17 cellular contexts compared by ENCODE assay signal in the genomic region with DNA sequence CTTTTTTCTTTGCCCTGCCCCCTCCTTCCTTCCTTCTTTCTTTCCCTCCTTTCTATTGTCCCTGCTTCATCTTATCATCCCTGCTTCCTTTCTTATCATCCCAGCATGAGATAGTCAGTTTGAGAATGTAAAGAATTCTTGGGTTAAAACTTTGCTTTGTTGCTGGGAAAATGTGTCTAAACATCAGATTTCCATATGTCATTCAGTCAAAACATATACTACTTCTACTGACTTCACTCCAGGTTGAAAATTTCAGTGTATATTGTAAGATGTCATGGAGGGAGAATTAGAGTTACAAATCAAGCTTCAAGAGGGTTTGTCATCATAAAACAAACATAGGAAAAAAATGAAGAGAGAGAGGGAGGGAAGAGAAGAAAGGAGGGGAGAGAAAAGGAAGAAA.
DNase-seq lines count a peak whose midpoint lies in the region; ATAC-seq and TF ChIP-seq lines count a peak whose summit lies in the region.
"Had no signal": no experiment of that assay in that cellular context is flagged by ENCODE, and none has a peak within 500 bp of the region (broad histone marks: within the 10 kb centered on the region; RNA-seq: fewer than 3 reads in every experiment).

No MANE protein-coding gene starts in this region.

- H3K36me3 Mint-ChIP-seq in GM23338 (ENCODE audit: low read depth) (peaks cover 52% of the 10 kb centered on the region), endodermal cell (ENCODE audit: low read depth) (peaks cover 54% of the 10 kb centered on the region), mesothelial cell of epicardium (peaks cover 65% of the 10 kb centered on the region), chondrocyte (ENCODE audit: low read depth) (peaks cover 30% of the 10 kb centered on the region)

- H3K27ac Mint-ChIP-seq in GM23338 (no peak overlapping the region), endodermal cell (peak overlapping the region; percentile 69), mesothelial cell of epicardium (peak overlapping the region; percentile 47), chondrocyte (ENCODE audit: unreplicated experiment) (no peak overlapping the region)
- H3K27ac Mint-ChIP-seq: B cell; CD8-positive, alpha-beta T cell had no signal

- H3K79me2 ChIP-seq in GM23338 (replicated peaks; ENCODE audit: insufficient read depth) = no peaks in the 10 kb centered on the region

- H3K4me3 Mint-ChIP-seq in GM23338 (no peak overlapping the region), endodermal cell (no peak overlapping the region), mesothelial cell of epicardium (no peak overlapping the region), chondrocyte (ENCODE audit: unreplicated experiment) (no peak overlapping the region)
- H3K4me3 Mint-ChIP-seq: B cell; CD8-positive, alpha-beta T cell had no signal

- no peak overlapping the region for H3K4me3 ChIP-seq in GM23338
- H3K4me3 ChIP-seq in endodermal cell (ENCODE audit: low read length) = peak overlapping the region; percentile 67
- H3K4me3 ChIP-seq: BLaER1 treated with 17β-estradiol and CSF1 and Interleukin-3, amounts not matched to agents 10 nM and 100 nM; GM12878; HAP-1 had no signal

- H3K9me2 ChIP-seq in GM23338 (ENCODE audit: insufficient read depth) = peaks cover 5% of the 10 kb centered on the region; the same call in 1 of the 2 replicates

- no peak overlapping the region for H3K9ac ChIP-seq in endodermal cell (ENCODE audit: extremely low read depth, low read length, poor library complexity, severe bottlenecking)
- H3K9ac ChIP-seq: BLaER1 treated with 17β-estradiol and CSF1 and Interleukin-3, amounts not matched to agents 10 nM and 100 nM had no signal

- peaks cover 17% of the 10 kb centered on the region for H3K4me1 Mint-ChIP-seq in GM23338
- H3K4me1 Mint-ChIP-seq in endodermal cell = peaks cover 10% of the 10 kb centered on the region
- peaks cover 13% of the 10 kb centered on the region for H3K4me1 Mint-ChIP-seq in mesothelial cell of epicardium
- no peaks in the 10 kb centered on the region for H3K4me1 Mint-ChIP-seq in chondrocyte (ENCODE audit: low read depth)

- H3K27ac ChIP-seq in GM23338 (ENCODE audit: low read depth) (no peak overlapping the region), endodermal cell (ENCODE audit: low read depth, low read length) (no peak overlapping the region)
- H3K27ac ChIP-seq: BLaER1 treated with 17β-estradiol and CSF1 and Interleukin-3, amounts not matched to agents 10 nM and 100 nM had no signal

- H3K36me3 ChIP-seq in GM23338 (ENCODE audit: insufficient read depth) = no peaks in the 10 kb centered on the region
- peaks cover 7% of the 10 kb centered on the region for H3K36me3 ChIP-seq in endodermal cell (ENCODE audit: control insufficient read depth, insufficient read depth, low read length)
- H3K36me3 ChIP-seq: HAP-1 had no signal

- H3K27me3 ChIP-seq in GM23338 (ENCODE audit: insufficient read depth) = no peaks in the 10 kb centered on the region
- no peaks in the 10 kb centered on the region for H3K27me3 ChIP-seq in endodermal cell (ENCODE audit: control insufficient read depth, insufficient read depth, low read length, poor library complexity, severe bottlenecking)
- H3K27me3 ChIP-seq: BLaER1 treated with 17β-estradiol and CSF1 and Interleukin-3, amounts not matched to agents 10 nM and 100 nM had no signal

- no peaks in the 10 kb centered on the region for H3F3A ChIP-seq in GM23338 (replicated peaks; ENCODE audit: low read depth)

- no peak overlapping the region for H2AFZ ChIP-seq in GM23338

- no peaks in the 10 kb centered on the region for H3K27me3 Mint-ChIP-seq in GM23338 (ENCODE audit: insufficient read depth, low read depth, poor library complexity)
- no peaks in the 10 kb centered on the region for H3K27me3 Mint-ChIP-seq in endodermal cell (ENCODE audit: insufficient read depth)
- no peaks in the 10 kb centered on the region for H3K27me3 Mint-ChIP-seq in mesothelial cell of epicardium (ENCODE audit: low read depth)
- no peaks in the 10 kb centered on the region for H3K27me3 Mint-ChIP-seq in chondrocyte (ENCODE audit: low read depth)
- H3K27me3 Mint-ChIP-seq: B cell had no signal

- peaks cover 22% of the 10 kb centered on the region for H3K9me3 Mint-ChIP-seq in GM23338
- peaks cover 52% of the 10 kb centered on the region for H3K9me3 Mint-ChIP-seq in endodermal cell
- peaks cover 44% of the 10 kb centered on the region for H3K9me3 Mint-ChIP-seq in mesothelial cell of epicardium
- peaks cover 36% of the 10 kb centered on the region for H3K9me3 Mint-ChIP-seq in chondrocyte (ENCODE audit: low read depth)

- peak overlapping the region; percentile 10; the same call in 1 of the 2 replicates for H3K4me2 ChIP-seq in GM23338
- H3K4me2 ChIP-seq: BLaER1 treated with 17β-estradiol and CSF1 and Interleukin-3, amounts not matched to agents 10 nM and 100 nM had no signal

- H3K9me3 ChIP-seq in endodermal cell (ENCODE audit: control insufficient read depth, low read length) = peaks cover 49% of the 10 kb centered on the region
- H3K9me3 ChIP-seq: HAP-1 had no signal

- no peaks in the 10 kb centered on the region for H4K20me1 ChIP-seq in GM23338 (replicated peaks; ENCODE audit: insufficient read depth)
- H4K20me1 ChIP-seq: BLaER1 treated with 17β-estradiol and CSF1 and Interleukin-3, amounts not matched to agents 10 nM and 100 nM had no signal

- TF ChIP-seq CTCF in GM23338 (conservative IDR thresholded peaks at IDR 0.05; ENCODE audit: low read depth in 2 of 2) (no peak), endodermal cell (conservative IDR thresholded peaks at IDR 0.05) (no peak), mesothelial cell of epicardium (IDR thresholded peaks at IDR 0.05; ENCODE audit: unreplicated experiment) (no peak), chondrocyte (IDR thresholded peaks at IDR 0.05) (no peak)

- H3K4me1 ChIP-seq in GM23338 (ENCODE audit: insufficient read depth) (0 out of 2 replicates have a peak, but pooled peaks cover 15% of the 10 kb centered on the region), endodermal cell (ENCODE audit: control insufficient read depth, insufficient read depth, low read length) (peaks cover 3% of the 10 kb centered on the region)
- H3K4me1 ChIP-seq: BLaER1 treated with 17β-estradiol and CSF1 and Interleukin-3, amounts not matched to agents 10 nM and 100 nM; HAP-1 had no signal

- ATAC-seq in GM23338 (no peak), HG03469 (IDR thresholded peaks at IDR 0.05; ENCODE audit: unreplicated experiment) (no peak), HG03439 (IDR thresholded peaks at IDR 0.05; ENCODE audit: unreplicated experiment) (no peak)
- ATAC-seq: CD8-positive, alpha-beta T cell; GM12878 had no signal

- DNase-seq in GM23338 (ENCODE audit: low spot score) = peak; percentile 37
- no peak for DNase-seq in endodermal cell
- no peak for DNase-seq in mesothelial cell of epicardium (ENCODE audit: low spot score in 2 of 2, unreplicated experiment in 2 of 2)
- no peak for DNase-seq in chondrocyte (ENCODE audit: low spot score)
- DNase-seq in HPDE6-E6E7 (ENCODE audit: extremely low spot score) = no peak
- DNase-seq: 8988T; CD8-positive, alpha-beta T cell; DMS 273 treated with DMSO at 0.1 percent for 48 hours; DMS53; DND-41; EL had no signal

TF ChIP-seq in GM23338, 12 proteins besides CTCF, POLR2A, EP300 and RAD21 (continues in another document):
- TF ChIP-seq STAT1 (IDR thresholded peaks at IDR 0.05; ENCODE audit: unreplicated experiment) = no peak
- TF ChIP-seq POLR2AphosphoS5 (IDR thresholded peaks at IDR 0.05; ENCODE audit: low read depth) = no peak
- TF ChIP-seq EZH2 (IDR thresholded peaks at IDR 0.05; ENCODE audit: low read depth, unreplicated experiment) = no peak
- TF ChIP-seq, protein P1, sequence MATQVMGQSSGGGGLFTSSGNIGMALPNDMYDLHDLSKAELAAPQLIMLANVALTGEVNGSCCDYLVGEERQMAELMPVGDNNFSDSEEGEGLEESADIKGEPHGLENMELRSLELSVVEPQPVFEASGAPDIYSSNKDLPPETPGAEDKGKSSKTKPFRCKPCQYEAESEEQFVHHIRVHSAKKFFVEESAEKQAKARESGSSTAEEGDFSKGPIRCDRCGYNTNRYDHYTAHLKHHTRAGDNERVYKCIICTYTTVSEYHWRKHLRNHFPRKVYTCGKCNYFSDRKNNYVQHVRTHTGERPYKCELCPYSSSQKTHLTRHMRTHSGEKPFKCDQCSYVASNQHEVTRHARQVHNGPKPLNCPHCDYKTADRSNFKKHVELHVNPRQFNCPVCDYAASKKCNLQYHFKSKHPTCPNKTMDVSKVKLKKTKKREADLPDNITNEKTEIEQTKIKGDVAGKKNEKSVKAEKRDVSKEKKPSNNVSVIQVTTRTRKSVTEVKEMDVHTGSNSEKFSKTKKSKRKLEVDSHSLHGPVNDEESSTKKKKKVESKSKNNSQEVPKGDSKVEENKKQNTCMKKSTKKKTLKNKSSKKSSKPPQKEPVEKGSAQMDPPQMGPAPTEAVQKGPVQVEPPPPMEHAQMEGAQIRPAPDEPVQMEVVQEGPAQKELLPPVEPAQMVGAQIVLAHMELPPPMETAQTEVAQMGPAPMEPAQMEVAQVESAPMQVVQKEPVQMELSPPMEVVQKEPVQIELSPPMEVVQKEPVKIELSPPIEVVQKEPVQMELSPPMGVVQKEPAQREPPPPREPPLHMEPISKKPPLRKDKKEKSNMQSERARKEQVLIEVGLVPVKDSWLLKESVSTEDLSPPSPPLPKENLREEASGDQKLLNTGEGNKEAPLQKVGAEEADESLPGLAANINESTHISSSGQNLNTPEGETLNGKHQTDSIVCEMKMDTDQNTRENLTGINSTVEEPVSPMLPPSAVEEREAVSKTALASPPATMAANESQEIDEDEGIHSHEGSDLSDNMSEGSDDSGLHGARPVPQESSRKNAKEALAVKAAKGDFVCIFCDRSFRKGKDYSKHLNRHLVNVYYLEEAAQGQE (IDR thresholded peaks at IDR 0.05; ENCODE audit: unreplicated experiment) = no peak
- TF ChIP-seq ZNF114 (CRISPR knock-in tag; IDR thresholded peaks at IDR 0.05) = no peak
- TF ChIP-seq EZH2phosphoT487 (IDR thresholded peaks at IDR 0.05; ENCODE audit: unreplicated experiment) = no peak
- TF ChIP-seq JUNB (IDR thresholded peaks at IDR 0.05; ENCODE audit: unreplicated experiment) = no peak
- no peak for TF ChIP-seq ZNF331 (CRISPR knock-in tag; IDR thresholded peaks at IDR 0.05; ENCODE audit: low read depth)
- TF ChIP-seq CREB1 (CRISPR knock-in tag; IDR thresholded peaks at IDR 0.05; ENCODE audit: low read depth) = no peak
- TF ChIP-seq, protein P2, sequence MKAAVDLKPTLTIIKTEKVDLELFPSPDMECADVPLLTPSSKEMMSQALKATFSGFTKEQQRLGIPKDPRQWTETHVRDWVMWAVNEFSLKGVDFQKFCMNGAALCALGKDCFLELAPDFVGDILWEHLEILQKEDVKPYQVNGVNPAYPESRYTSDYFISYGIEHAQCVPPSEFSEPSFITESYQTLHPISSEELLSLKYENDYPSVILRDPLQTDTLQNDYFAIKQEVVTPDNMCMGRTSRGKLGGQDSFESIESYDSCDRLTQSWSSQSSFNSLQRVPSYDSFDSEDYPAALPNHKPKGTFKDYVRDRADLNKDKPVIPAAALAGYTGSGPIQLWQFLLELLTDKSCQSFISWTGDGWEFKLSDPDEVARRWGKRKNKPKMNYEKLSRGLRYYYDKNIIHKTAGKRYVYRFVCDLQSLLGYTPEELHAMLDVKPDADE (IDR thresholded peaks at IDR 0.05) = no peak
- TF ChIP-seq NANOG (IDR thresholded peaks at IDR 0.05; ENCODE audit: borderline replicate concordance) = no peak

Comparison
In these comparisons a context has a peak if more than half of its experiments do, and no peak if none do; other contexts are left out.
1. H3K27ac Mint-ChIP-seq: peak in endodermal cell (single experiment) and mesothelial cell of epicardium (single experiment); none in GM23338 (single experiment) and chondrocyte (single experiment).